ENCODE assay signal across 17 cellular contexts in genomic region chr18:13653746-13654455, GRCh38.
A peak's percentile ranks its signal among the peaks of the same experiment; 100 is the strongest.
DNase-seq lines count a peak whose midpoint lies in the region; ATAC-seq, FAIRE-seq and TF ChIP-seq lines count a peak whose summit lies in the region.
"Had no signal": no experiment of that assay in that cellular context is flagged by ENCODE, and none has a peak within 500 bp of the region (broad histone marks: within the 10 kb centered on the region; RNA-seq: fewer than 3 reads in every experiment).

No MANE protein-coding gene starts in this region.

- no peak for TF ChIP-seq POLR2A in K562 (conservative IDR thresholded peaks at IDR 0.05)

- no TSS peak for BruUV-seq in K562 (replicated peaks; lab: Mats Ljungman, UMichigan)

- H3K27ac Mint-ChIP-seq in nephron: peak overlapping the region in 2 of 3 experiments; percentile 30 to 32
- H3K27ac Mint-ChIP-seq: activated naive CD4-positive, alpha-beta T cell treated with anti-CD3 and anti-CD28 coated beads for 36 hours; effector memory CD8-positive, alpha-beta T cell; T-helper 1 cell treated with Interleukin-12 subunit alpha and Interleukin-12 subunit beta and Interleukin-4 antibody, amounts not matched to agents 30 μg/mL and 1 μg/mL, for 36 hours had no signal

- 4% methylated on average over 13 of the region's 13 CpGs for WGBS in K562 (ENCODE audit: insufficient coverage, low coverage, missing lambda C conversion rate)

- DNase-seq in D341Med (ENCODE audit: low spot score): peak; percentile 74
- peak; percentile 29 for DNase-seq in GM03348 (ENCODE audit: low spot score)
- no peak for DNase-seq in K562 (ENCODE audit: extremely low read depth in 1 of 4, low spot score in 3 of 4)
- no peak for DNase-seq in NOMO-1 treated with DMSO at 0.1 percent for 48 hours (lab: John Stamatoyannopoulos, UW; ENCODE audit: unreplicated experiment)
- DNase-seq in activated gamma-delta T cell (lab: John Stamatoyannopoulos, UW): no peak
- DNase-seq: activated naive CD4-positive, alpha-beta T cell treated with anti-CD3 and anti-CD28 coated beads for 36 hours; BE2C; effector memory CD8-positive, alpha-beta T cell; naive B cell; NCI-H1092 treated with DMSO at 0.1 percent for 48 hours; NCI-H526 treated with DMSO at 0.1 percent for 48 hours had no signal

- no peaks in the 10 kb centered on the region for H3K27me3 Mint-ChIP-seq in nephron (ENCODE audit: low read depth)
- H3K27me3 Mint-ChIP-seq: effector memory CD8-positive, alpha-beta T cell; naive B cell had no signal

- ATAC-seq in K562: peak; percentile 53
- no peak for ATAC-seq in GM18870 (IDR thresholded peaks at IDR 0.05; ENCODE audit: unreplicated experiment)
- ATAC-seq: effector memory CD8-positive, alpha-beta T cell had no signal

- in situ Hi-C loops in K562 (cut with MboI): no loop called here

- no peak overlapping the region for H3K4me3 Mint-ChIP-seq in nephron
- H3K4me3 Mint-ChIP-seq: activated naive CD4-positive, alpha-beta T cell treated with anti-CD3 and anti-CD28 coated beads for 36 hours; effector memory CD8-positive, alpha-beta T cell; T-helper 1 cell treated with Interleukin-12 subunit alpha and Interleukin-12 subunit beta and Interleukin-4 antibody, amounts not matched to agents 30 μg/mL and 1 μg/mL, for 36 hours had no signal

- FAIRE-seq in K562 (lab: Jason Lieb, UNC): no peak
- FAIRE-seq: bronchial epithelial cell had no signal

- TF ChIP-seq CTCF in K562 (IDR thresholded peaks at IDR 0.05 in 2 of 3, conservative IDR thresholded peaks at IDR 0.05 in 1 of 3; ENCODE audit: insufficient read depth in 2 of 3, low read depth in 1 of 3, low read length in 3 of 3) (no peak), nephron (IDR thresholded peaks at IDR 0.05; ENCODE audit: unreplicated experiment in 3 of 3) (no peak)

- peaks cover 23% of the 10 kb centered on the region for H3K4me1 Mint-ChIP-seq in nephron

- H3K27ac ChIP-seq in K562 (ENCODE audit: extremely low read depth, low read depth, low read length): no peak overlapping the region
- H3K27ac ChIP-seq: HL-60, KMS-11 had no signal

- no peaks in the 10 kb centered on the region for H3K9me3 Mint-ChIP-seq in nephron
- H3K9me3 Mint-ChIP-seq: activated naive CD4-positive, alpha-beta T cell treated with anti-CD3 and anti-CD28 coated beads for 36 hours; effector memory CD8-positive, alpha-beta T cell; naive B cell; T-helper 1 cell treated with Interleukin-12 subunit alpha and Interleukin-12 subunit beta and Interleukin-4 antibody, amounts not matched to agents 30 μg/mL and 1 μg/mL, for 36 hours had no signal

- H3K9me3 ChIP-seq in K562 (replicated peaks; ENCODE audit: control insufficient read depth, insufficient read depth, low read depth, low read length): no peaks in the 10 kb centered on the region
- H3K9me3 ChIP-seq: BE2C had no signal

- CTCF ChIA-PET in K562 (lab: Yijun Ruan, JAX; ENCODE audit: low intra/inter-chr PET ratio): no interaction called here

- peaks cover 0 to 4% of the 10 kb centered on the region in 2 experiments; a peak in 1 of 5 replicates for H3K4me1 ChIP-seq in K562 (replicated peaks in 1 of 2; ENCODE audit: control insufficient read depth in 2 of 2, insufficient read depth in 2 of 2, low read length in 2 of 2)
- H3K4me1 ChIP-seq: BE2C had no signal

- no peak overlapping the region for H2AFZ ChIP-seq in K562 (ENCODE audit: low read depth, low read length)

- no peak for TF ChIP-seq EP300 in K562 (IDR thresholded peaks at IDR 0.05; ENCODE audit: low read length)

- H3K79me2 ChIP-seq in K562 (ENCODE audit: control insufficient read depth, insufficient read depth, low read length): no peaks in the 10 kb centered on the region

- no peak overlapping the region for H3K4me2 ChIP-seq in K562 (ENCODE audit: insufficient read depth, low read length)
- H3K4me2 ChIP-seq: KMS-11 had no signal

- intact Hi-C loops in K562 (cut with micrococcal nuclease): no loop called here

- H3K36me3 ChIP-seq in K562 (ENCODE audit: control insufficient read depth, insufficient read depth, low read length): no peaks in the 10 kb centered on the region
- H3K36me3 ChIP-seq: BE2C had no signal

- TF ChIP-seq RAD21 in K562 (CRISPR knock-in tag; conservative IDR thresholded peaks at IDR 0.05 in 1 of 2, IDR thresholded peaks at IDR 0.05 in 1 of 2): no peak

- no peaks in the 10 kb centered on the region for H3K9me1 ChIP-seq in K562 (ENCODE audit: control insufficient read depth, insufficient read depth, low read length)

- H3K4me3 ChIP-seq in K562: no peak overlapping the region

- peaks cover 22 to 23% of the 10 kb centered on the region in 2 experiments for H3K27me3 ChIP-seq in K562 (ENCODE audit: control insufficient read depth in 2 of 2, insufficient read depth in 2 of 2, low read length in 2 of 2)
- H3K27me3 ChIP-seq: BE2C had no signal

- H4K20me1 ChIP-seq in K562 (replicated peaks; ENCODE audit: control insufficient read depth, insufficient read depth, low read length): no peaks in the 10 kb centered on the region

- H3K9ac ChIP-seq in K562 (ENCODE audit: insufficient read depth in 1 of 2, low read depth in 2 of 2, low read length in 2 of 2): no peak overlapping the region
- H3K9ac ChIP-seq: KMS-11 had no signal

- H3K36me3 Mint-ChIP-seq in nephron (ENCODE audit: low read depth): no peaks in the 10 kb centered on the region
- H3K36me3 Mint-ChIP-seq: naive B cell had no signal

- POLR2A ChIA-PET in K562 (lab: Yijun Ruan, JAX): interaction anchor here (1.0 kb wide), 1 partner anchor 70 kb away, joined by 3 read pairs; no protein-coding TSS in a partner anchor

TF ChIP-seq in K562, 482 proteins besides CTCF, POLR2A, EP300 and RAD21 (continues in another document):
- TF ChIP-seq ZBTB2 (IDR thresholded peaks at IDR 0.05) (no peak), CBFB (CRISPR knock-in tag; IDR thresholded peaks at IDR 0.05) (no peak), GABPB2 (CRISPR knock-in tag; conservative IDR thresholded peaks at IDR 0.05) (no peak)

Comparison
In these comparisons a context has a peak if more than half of its experiments do, and no peak if none do; other contexts are left out.
1. DNase-seq: peak in D341Med (single experiment) and GM03348 (single experiment); none in K562 (0 of 4), NOMO-1 treated with DMSO at 0.1 percent for 48 hours (single experiment) and activated gamma-delta T cell (single experiment).